15 cellular contexts compared by ENCODE assay signal in genomic region chrX:12962041-12962504, GRCh38. TPM values are rescaled to one million over a fixed set of nuclear protein-coding genes. Genes with fewer than 3 reads are reported as not detected.
DNase-seq lines count a peak whose midpoint lies in the region; ATAC-seq lines count a peak whose summit lies in the region.
"Had no signal": no experiment of that assay in that cellular context is flagged by ENCODE, and none has a peak within 500 bp of the region (broad histone marks: within the 10 kb centered on the region; RNA-seq: fewer than 3 reads in every experiment).

No MANE protein-coding gene starts in this region.

- peaks cover 57% of the 10 kb centered on the region for H3K4me1 Mint-ChIP-seq in activated CD8-positive, alpha-beta memory T cell treated with anti-CD3 and anti-CD28 coated beads, Interleukin-2, amount 10 ng/mL, durations not matched to agents 7 days and 5 days
- H3K4me1 Mint-ChIP-seq in activated T-helper 1 cell treated with anti-CD3 and anti-CD28 coated beads, Interleukin-12 subunit alpha, Interleukin-12 subunit beta, Interleukin-2, Interleukin-4 antibody, amounts not matched to agents 30 ng/mL and 10 ng/mL and 1 ng/mL, durations not matched to agents 14 hours and 24 hours and 36 hours (ENCODE audit: low read depth): peaks cover 65% of the 10 kb centered on the region
- peaks cover 53% of the 10 kb centered on the region for H3K4me1 Mint-ChIP-seq in stimulated activated effector memory CD8-positive, alpha-beta T cell treated with anti-CD3 and anti-CD28 coated beads, Interleukin-12 subunit alpha, Interleukin-12 subunit beta, amount 100 ng/mL, for 72 hours
- H3K4me1 Mint-ChIP-seq: nephron had no signal

- DNase-seq in activated CD8-positive, alpha-beta memory T cell treated with anti-CD3 and anti-CD28 coated beads, Interleukin-2, amount 10 ng/mL, durations not matched to agents 7 days and 5 days: no peak
- DNase-seq in activated CD8-positive, alpha-beta memory T cell treated with anti-CD3 and anti-CD28 coated beads, Interleukin-2, amount 50 U/mL, for 48 hours: no peak
- DNase-seq in activated T-helper 1 cell treated with anti-CD3 and anti-CD28 coated beads, Interleukin-12 subunit alpha, Interleukin-12 subunit beta, Interleukin-2, Interleukin-4 antibody, amounts not matched to agents 30 ng/mL and 10 ng/mL and 1 ng/mL, durations not matched to agents 14 hours and 24 hours and 36 hours (ENCODE audit: low spot score): no peak
- DNase-seq in stimulated activated effector memory CD8-positive, alpha-beta T cell treated with anti-CD3 and anti-CD28 coated beads, Interleukin-12 subunit alpha, Interleukin-12 subunit beta, amount 100 ng/mL, for 72 hours (ENCODE audit: low spot score in 2 of 2): no peak
- no peak for DNase-seq in NCI-H510A treated with DMSO at 0.1 percent for 48 hours (lab: John Stamatoyannopoulos, UW)
- DNase-seq in stimulated activated CD4-positive, alpha-beta T cell treated with anti-CD3 and anti-CD28 coated beads, Interleukin-1b, Interleukin-23, amount 100 ng/mL, for 48 hours: no peak
- DNase-seq in 8988T: no peak
- DNase-seq: aorta, DMS79 treated with DMSO at 0.1 percent for 48 hours, NCI-H1092, NCI-H524 treated with DMSO at 0.1 percent for 48 hours, trophoblast cell had no signal

- H3K4me3 Mint-ChIP-seq in activated CD8-positive, alpha-beta memory T cell treated with anti-CD3 and anti-CD28 coated beads, Interleukin-2, amount 10 ng/mL, durations not matched to agents 7 days and 5 days: no peak overlapping the region
- H3K4me3 Mint-ChIP-seq in activated T-helper 1 cell treated with anti-CD3 and anti-CD28 coated beads, Interleukin-12 subunit alpha, Interleukin-12 subunit beta, Interleukin-2, Interleukin-4 antibody, amounts not matched to agents 30 ng/mL and 10 ng/mL and 1 ng/mL, durations not matched to agents 14 hours and 24 hours and 36 hours: peak overlapping the region; percentile 7
- peak overlapping the region; percentile 56 for H3K4me3 Mint-ChIP-seq in stimulated activated effector memory CD8-positive, alpha-beta T cell treated with anti-CD3 and anti-CD28 coated beads, Interleukin-12 subunit alpha, Interleukin-12 subunit beta, amount 100 ng/mL, for 72 hours
- H3K4me3 Mint-ChIP-seq: nephron had no signal

- H3K27ac Mint-ChIP-seq in activated CD8-positive, alpha-beta memory T cell treated with anti-CD3 and anti-CD28 coated beads, Interleukin-2, amount 10 ng/mL, durations not matched to agents 7 days and 5 days: peak overlapping the region; percentile 88
- peak overlapping the region; percentile 42 for H3K27ac Mint-ChIP-seq in activated T-helper 1 cell treated with anti-CD3 and anti-CD28 coated beads, Interleukin-12 subunit alpha, Interleukin-12 subunit beta, Interleukin-2, Interleukin-4 antibody, amounts not matched to agents 30 ng/mL and 10 ng/mL and 1 ng/mL, durations not matched to agents 14 hours and 24 hours and 36 hours
- H3K27ac Mint-ChIP-seq in stimulated activated effector memory CD8-positive, alpha-beta T cell treated with anti-CD3 and anti-CD28 coated beads, Interleukin-12 subunit alpha, Interleukin-12 subunit beta, amount 100 ng/mL, for 72 hours: peak overlapping the region; percentile 88
- H3K27ac Mint-ChIP-seq: nephron had no signal

- H3K27me3 Mint-ChIP-seq in activated CD8-positive, alpha-beta memory T cell treated with anti-CD3 and anti-CD28 coated beads, Interleukin-2, amount 10 ng/mL, durations not matched to agents 7 days and 5 days: no peaks in the 10 kb centered on the region
- H3K27me3 Mint-ChIP-seq in activated T-helper 1 cell treated with anti-CD3 and anti-CD28 coated beads, Interleukin-12 subunit alpha, Interleukin-12 subunit beta, Interleukin-2, Interleukin-4 antibody, amounts not matched to agents 30 ng/mL and 10 ng/mL and 1 ng/mL, durations not matched to agents 14 hours and 24 hours and 36 hours (ENCODE audit: insufficient read depth): no peaks in the 10 kb centered on the region

- H3K36me3 Mint-ChIP-seq in activated CD8-positive, alpha-beta memory T cell treated with anti-CD3 and anti-CD28 coated beads, Interleukin-2, amount 10 ng/mL, durations not matched to agents 7 days and 5 days: no peaks in the 10 kb centered on the region
- no peaks in the 10 kb centered on the region for H3K36me3 Mint-ChIP-seq in activated T-helper 1 cell treated with anti-CD3 and anti-CD28 coated beads, Interleukin-12 subunit alpha, Interleukin-12 subunit beta, Interleukin-2, Interleukin-4 antibody, amounts not matched to agents 30 ng/mL and 10 ng/mL and 1 ng/mL, durations not matched to agents 14 hours and 24 hours and 36 hours (ENCODE audit: low read depth)
- H3K36me3 Mint-ChIP-seq in stimulated activated effector memory CD8-positive, alpha-beta T cell treated with anti-CD3 and anti-CD28 coated beads, Interleukin-12 subunit alpha, Interleukin-12 subunit beta, amount 100 ng/mL, for 72 hours: peaks cover 5% of the 10 kb centered on the region

- no peaks in the 10 kb centered on the region for H3K9me3 Mint-ChIP-seq in activated CD8-positive, alpha-beta memory T cell treated with anti-CD3 and anti-CD28 coated beads, Interleukin-2, amount 10 ng/mL, durations not matched to agents 7 days and 5 days (ENCODE audit: low read depth)
- no peaks in the 10 kb centered on the region for H3K9me3 Mint-ChIP-seq in activated T-helper 1 cell treated with anti-CD3 and anti-CD28 coated beads, Interleukin-12 subunit alpha, Interleukin-12 subunit beta, Interleukin-2, Interleukin-4 antibody, amounts not matched to agents 30 ng/mL and 10 ng/mL and 1 ng/mL, durations not matched to agents 14 hours and 24 hours and 36 hours
- no peaks in the 10 kb centered on the region for H3K9me3 Mint-ChIP-seq in stimulated activated effector memory CD8-positive, alpha-beta T cell treated with anti-CD3 and anti-CD28 coated beads, Interleukin-12 subunit alpha, Interleukin-12 subunit beta, amount 100 ng/mL, for 72 hours

- ATAC-seq in activated CD8-positive, alpha-beta memory T cell treated with anti-CD3 and anti-CD28 coated beads, Interleukin-2, amount 10 ng/mL, durations not matched to agents 7 days and 5 days: no peak
- peak; percentile 42 for ATAC-seq in HG03378 (IDR thresholded peaks at IDR 0.05; ENCODE audit: unreplicated experiment)
- no peak for ATAC-seq in stimulated activated effector memory CD8-positive, alpha-beta T cell treated with anti-CD3 and anti-CD28 coated beads, Interleukin-12 subunit alpha, Interleukin-12 subunit beta, amount 100 ng/mL, for 72 hours

- CTCF ChIA-PET in activated CD8-positive, alpha-beta memory T cell treated with anti-CD3 and anti-CD28 coated beads, Interleukin-2, amount 10 ng/mL, durations not matched to agents 7 days and 5 days (lab: Charles Lee): no interaction called here

- intact Hi-C loops in activated T-helper 1 cell treated with anti-CD3 and anti-CD28 coated beads, Interleukin-12 subunit alpha, Interleukin-12 subunit beta, Interleukin-2, Interleukin-4 antibody, amounts not matched to agents 30 ng/mL and 10 ng/mL and 1 ng/mL, durations not matched to agents 14 hours and 24 hours and 36 hours (cut with micrococcal nuclease): no loop called here

RNA-seq across cellular contexts. Expression of gene TMSB4X, which starts 12.8 kb away (rescaled TPM):
- total RNA-seq in activated CD8-positive, alpha-beta memory T cell treated with anti-CD3 and anti-CD28 coated beads, Interleukin-2, amount 10 ng/mL, durations not matched to agents 7 days and 5 days: 1,000 to 10,000 TPM; 6,072 to 7,639 TPM
- total RNA-seq in activated T-helper 1 cell treated with anti-CD3 and anti-CD28 coated beads, Interleukin-12 subunit alpha, Interleukin-12 subunit beta, Interleukin-2, Interleukin-4 antibody, amounts not matched to agents 30 ng/mL and 10 ng/mL and 1 ng/mL, durations not matched to agents 14 hours and 24 hours and 36 hours: 6,544 and 6,612 TPM in 2 replicates

RNA-seq across cellular contexts. Expression of gene TLR8, which starts 55.7 kb away (rescaled TPM):
- total RNA-seq in activated CD8-positive, alpha-beta memory T cell treated with anti-CD3 and anti-CD28 coated beads, Interleukin-2, amount 10 ng/mL, durations not matched to agents 7 days and 5 days: not detected
- total RNA-seq in activated T-helper 1 cell treated with anti-CD3 and anti-CD28 coated beads, Interleukin-12 subunit alpha, Interleukin-12 subunit beta, Interleukin-2, Interleukin-4 antibody, amounts not matched to agents 30 ng/mL and 10 ng/mL and 1 ng/mL, durations not matched to agents 14 hours and 24 hours and 36 hours: not detected in 2 replicates
- total RNA-seq: SJSA1 had no signal
